1 cellular context compared by ENCODE assay signal in the genomic region with DNA sequence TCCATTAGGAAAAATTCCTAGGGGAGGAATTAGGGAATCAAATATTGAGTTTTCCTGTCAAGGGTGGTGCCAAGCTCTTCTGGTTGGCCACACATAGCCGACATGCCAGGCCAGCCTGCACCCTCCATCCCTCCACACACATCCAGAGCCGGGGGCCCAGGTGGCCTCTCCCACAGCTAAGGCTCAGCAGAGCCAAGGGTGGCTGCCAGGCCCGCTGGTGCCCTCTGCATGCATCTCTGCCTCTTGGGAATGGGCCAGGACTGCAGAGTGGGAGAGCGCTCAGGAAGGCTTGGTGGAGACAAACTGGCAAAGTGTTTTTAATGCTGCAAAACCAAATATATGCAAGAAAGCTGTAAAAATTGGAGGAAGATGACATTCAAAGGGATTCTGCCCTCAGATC.
TF ChIP-seq lines count a peak whose summit lies in the region.

No MANE protein-coding gene starts in this region.

TF ChIP-seq in IMR-90, 13 proteins besides CTCF, POLR2A, EP300 and RAD21:
- no peak for TF ChIP-seq MXI1 (IDR thresholded peaks at IDR 0.05; ENCODE audit: borderline replicate concordance, low read depth, low read length)
- TF ChIP-seq NFE2L2 (IDR thresholded peaks at IDR 0.05; ENCODE audit: low read depth, low read length): no peak
- no peak for TF ChIP-seq BHLHE40 (IDR thresholded peaks at IDR 0.05; ENCODE audit: low read depth, low read length)
- TF ChIP-seq, protein P1, sequence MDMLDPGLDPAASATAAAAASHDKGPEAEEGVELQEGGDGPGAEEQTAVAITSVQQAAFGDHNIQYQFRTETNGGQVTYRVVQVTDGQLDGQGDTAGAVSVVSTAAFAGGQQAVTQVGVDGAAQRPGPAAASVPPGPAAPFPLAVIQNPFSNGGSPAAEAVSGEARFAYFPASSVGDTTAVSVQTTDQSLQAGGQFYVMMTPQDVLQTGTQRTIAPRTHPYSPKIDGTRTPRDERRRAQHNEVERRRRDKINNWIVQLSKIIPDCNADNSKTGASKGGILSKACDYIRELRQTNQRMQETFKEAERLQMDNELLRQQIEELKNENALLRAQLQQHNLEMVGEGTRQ (IDR thresholded peaks at IDR 0.05; ENCODE audit: low read depth, low read length): no peak
- TF ChIP-seq CHD1 (IDR thresholded peaks at IDR 0.05; ENCODE audit: low read depth, low read length): no peak
